8 cellular contexts compared by ENCODE assay signal in the genomic region with DNA sequence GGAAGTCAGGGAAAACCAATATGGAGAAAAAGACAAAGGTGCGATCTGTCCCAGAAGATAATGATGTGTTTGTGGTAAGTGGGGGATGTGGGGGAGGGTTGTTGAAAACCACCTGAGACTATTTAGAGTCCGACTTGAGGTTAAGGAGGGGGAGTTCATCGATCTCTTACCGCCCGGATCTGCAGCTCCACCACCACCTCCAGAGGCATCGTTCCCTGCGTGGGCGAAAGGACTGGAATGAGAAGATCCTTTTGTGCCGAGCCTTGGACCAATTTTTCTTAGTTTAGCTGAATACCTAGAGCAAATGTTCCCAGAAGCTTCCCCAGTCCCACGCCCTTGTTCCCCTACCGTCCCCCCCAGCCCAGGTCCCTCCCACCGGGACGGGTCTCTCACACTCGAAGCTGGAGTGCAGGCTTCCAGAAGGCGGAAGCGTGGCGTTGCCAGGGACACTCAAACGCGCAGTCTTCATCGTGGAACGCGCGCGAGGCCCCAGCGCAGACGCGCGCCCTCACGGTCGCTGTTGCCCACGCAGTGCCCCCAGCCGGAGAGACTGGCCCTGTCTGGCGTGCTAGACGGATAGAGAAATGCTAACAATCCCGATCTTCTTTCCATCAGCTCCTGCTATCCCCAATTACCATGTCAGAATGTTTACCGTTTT. TPM values are rescaled to one million over a fixed set of nuclear protein-coding genes. Genes with fewer than 3 reads are reported as not detected.
A peak's percentile ranks its signal among the peaks of the same experiment; 100 is the strongest.
DNase-seq lines count a peak whose midpoint lies in the region; ATAC-seq and TF ChIP-seq lines count a peak whose summit lies in the region.

A gene with protein sequence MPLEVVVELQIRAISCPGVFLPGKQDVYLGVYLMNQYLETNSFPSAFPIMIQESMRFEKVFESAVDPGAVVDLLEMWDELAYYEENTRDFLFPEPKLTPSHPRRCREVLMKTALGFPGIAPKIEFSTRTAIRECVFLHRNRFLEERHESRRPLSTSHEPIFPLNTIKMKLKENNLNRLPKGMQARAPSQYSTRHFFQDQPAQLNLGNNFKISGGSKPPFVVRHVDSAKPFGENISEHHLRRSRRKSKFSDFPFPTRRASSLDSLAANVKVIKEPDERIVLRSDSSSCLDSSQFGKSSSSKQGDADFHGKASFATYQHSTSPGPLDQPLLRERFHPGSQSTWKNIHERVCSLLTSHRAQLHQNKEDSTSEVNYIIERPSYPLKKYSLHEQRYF (minus strand): TSS at position 439 of the 658 bp plus-strand sequence. CDS start 230 bp downstream, at position 209.

- peaks cover 52% of the 10 kb centered on the region for H3K4me1 Mint-ChIP-seq in HFFc6 (ENCODE audit: low read depth)

- H3K9me2 ChIP-seq in OCI-LY7 (ENCODE audit: insufficient read depth, low read length): no peaks in the 10 kb centered on the region

- H3K36me3 ChIP-seq in OCI-LY7 (ENCODE audit: insufficient read depth, low read length) (no peaks in the 10 kb centered on the region), thoracic aorta (no peaks in the 10 kb centered on the region)

- H3K27me3 Mint-ChIP-seq in HFFc6 (ENCODE audit: insufficient read depth): no peaks in the 10 kb centered on the region; the same call in 1 of the 2 replicates

- no TSS peak for BruUV-seq in OCI-LY7 (replicated peaks; lab: Mats Ljungman, UMichigan)

- no peaks in the 10 kb centered on the region for H3K9me3 Mint-ChIP-seq in HFFc6

- H3K4me2 ChIP-seq in OCI-LY7 (ENCODE audit: low read length): peak within 1 kb of the TSS; percentile 83; the same call in 1 of the 2 replicates

- no peaks in the 10 kb centered on the region for H4K20me1 ChIP-seq in OCI-LY7 (ENCODE audit: insufficient read depth, low read length)

- H3K36me3 Mint-ChIP-seq in HFFc6 (ENCODE audit: low read depth): peaks cover 5% of the 10 kb centered on the region; the same call in 1 of the 2 replicates

- no peak for ATAC-seq in thoracic aorta (ENCODE audit: insufficient number of reproducible peaks, low FRiP score, low read depth)

- H3K27me3 ChIP-seq in thoracic aorta (replicated peaks; ENCODE audit: insufficient read depth): no peaks in the 10 kb centered on the region

- H3K4me3 ChIP-seq in OCI-LY7 (ENCODE audit: low read depth, low read length, poor library complexity, severe bottlenecking) (no peak within 1 kb of the TSS), thoracic aorta (peak within 1 kb of the TSS; percentile 68)

- H3K4me1 ChIP-seq in OCI-LY7 (ENCODE audit: insufficient read depth, low read length, poor library complexity, severe bottlenecking) (peaks cover 27% of the 10 kb centered on the region), thoracic aorta (ENCODE audit: control insufficient read depth in 1 of 2, low read depth in 2 of 2) (peaks cover 13 to 44% of the 10 kb centered on the region in 2 donors)

- no peaks in the 10 kb centered on the region for H3K9me3 ChIP-seq in OCI-LY7 (ENCODE audit: low read length)
- H3K9me3 ChIP-seq in thoracic aorta: no peaks in the 10 kb centered on the region

- H3K79me2 ChIP-seq in OCI-LY7 (ENCODE audit: insufficient read depth, low read depth, low read length): no peaks in the 10 kb centered on the region

- POLR2A ChIA-PET in OCI-LY7 (lab: Charles Lee): interaction anchor here (0.6 to 1.1 kb wide), 6 partner anchors 13 to 1476 kb away, joined by 3 to 4 read pairs (median 3); a partner anchor contains a TSS

- CTCF ChIA-PET in OCI-LY7 (lab: Charles Lee; ENCODE audit: unreplicated experiment): interaction anchor here (0.6 kb wide), 1 partner anchor 10 kb away, joined by 4 read pairs; no protein-coding TSS in a partner anchor

- H2AFZ ChIP-seq in OCI-LY7 (ENCODE audit: low read length): no peak within 1 kb of the TSS

- H3K27ac ChIP-seq in OCI-LY7 (ENCODE audit: low read depth, low read length, poor library complexity, severe bottlenecking) (no peak within 1 kb of the TSS), thoracic aorta (peak within 1 kb of the TSS in 1 of 2 donors; percentile 52)

- peak; percentile 74 for DNase-seq in COR-L47 (lab: John Stamatoyannopoulos, UW)
- DNase-seq in HFFc6: peak; percentile 27
- no peak for DNase-seq in OCI-LY7 (ENCODE audit: low spot score)
- DNase-seq in activated T-helper 9 cell treated with anti-CD3 and anti-CD28 coated beads, Interleukin-2, amount 50 U/mL, for 16 hours (ENCODE audit: low read depth): peak; percentile 25
- DNase-seq in fibroblast of peridontal ligament (ENCODE audit: extremely low read depth): peak; percentile 45
- DNase-seq in myocyte (ENCODE audit: low read depth): peak; percentile 57
- DNase-seq in thoracic aorta (ENCODE audit: low spot score): peak; percentile 21
- DNase-seq in amniotic stem cell (lab: John Stamatoyannopoulos, UW): no peak

- H3K4me3 Mint-ChIP-seq in HFFc6: peak within 1 kb of the TSS; percentile 89

- intact Hi-C loops in OCI-LY7 (cut with micrococcal nuclease; ENCODE audit: unreplicated experiment): no loop called here

- peak within 1 kb of the TSS; percentile 39 for H3K27ac Mint-ChIP-seq in HFFc6

- TF ChIP-seq CTCF in HFFc6 (IDR thresholded peaks at IDR 0.05) (peak; percentile 35; the same call in 1 of the 2 replicates), OCI-LY7 (conservative IDR thresholded peaks at IDR 0.05; ENCODE audit: low read length) (no peak), thoracic aorta (IDR thresholded peaks at IDR 0.05) (no peak)

RNA-seq across cellular contexts. Expression of the gene that starts here (rescaled TPM):
- under 1 TPM in 4 of 6 experiments, not detected in 2; 0.27 to 0.73 (median 0.54) TPM for total RNA-seq in HFFc6 (2021; fragmentation: NEBNext Ultra II Directional; extraction: Animal tissue kit (Norgen Biotek cat#: 25700))
- not detected in 2 replicates for total RNA-seq in OCI-LY7 (2014; rRNA removed; shearing (Covaris generic))
- 0.49 and 2.3 TPM in 2 replicates for total RNA-seq in OCI-LY7 (2022)
- total RNA-seq in myocyte: 0.16 and 0.21 TPM in 2 replicates
- polyA plus RNA-seq in myocyte (2012): 0.64 TPM
- 1 to 10 TPM; 1.8 to 2.4 TPM for total RNA-seq in thoracic aorta

Comparison
In these comparisons a context has a peak if more than half of its experiments do, and no peak if none do; other contexts are left out.
1. Peak in DNase-seq in HFFc6; RNA of the gene not detected or under 1 TPM.
2. Peak in DNase-seq in myocyte; RNA of the gene not detected or under 1 TPM.
3. DNase-seq: peak in COR-L47 (single experiment), activated T-helper 9 cell treated with anti-CD3 and anti-CD28 coated beads, Interleukin-2, amount 50 U/mL, for 16 hours (single experiment), fibroblast of peridontal ligament (single experiment) and thoracic aorta (single experiment); none in OCI-LY7 (single experiment) and amniotic stem cell (single experiment).